Comparison of ENCODE assay signal across 20 cellular contexts in genomic region chr11:6565325-6565724, GRCh38.
"Had no signal": no experiment of that assay in that cellular context is flagged by ENCODE, and none has a peak within 500 bp of the region (broad histone marks: within the 10 kb centered on the region; RNA-seq: fewer than 3 reads in every experiment).

No MANE protein-coding gene starts in this region.

- H3K27me3 ChIP-seq: dorsolateral prefrontal cortex, hepatocyte, right atrium auricular region, sigmoid colon, upper lobe of left lung, uterus had no signal

- H3K9me3 ChIP-seq: right atrium auricular region, sigmoid colon, upper lobe of left lung, uterus had no signal

- DNase-seq: cortex of kidney; dorsolateral prefrontal cortex; effector CD8-positive, alpha-beta T cell; foreskin melanocyte; head of caudate nucleus; left colon; left ventricle myocardium superior; mesenchymal stem cell; midbrain; sigmoid colon; stimulated activated CD4-positive, alpha-beta T cell treated with anti-CD3 and anti-CD28 coated beads, Interleukin-2, amount 100 ng/mL, for 24 hours; stimulated activated CD4-positive, alpha-beta T cell treated with anti-CD3 and anti-CD28 coated beads, Interleukin-4, amount 100 ng/mL, for 4 hours; stimulated activated naive B cell treated with anti-CD40 and anti-IgM and Interleukin-4, amounts not matched to agents 10 μg/mL and 1 μg/mL and 100 μg/mL, for 72 hours; upper lobe of left lung; uterus had no signal

- H3K4me3 Mint-ChIP-seq: neural crest cell; stimulated activated naive B cell treated with anti-CD40 and anti-IgM and Interleukin-4, amounts not matched to agents 10 μg/mL and 1 μg/mL and 100 μg/mL, for 72 hours had no signal

- H3K27ac Mint-ChIP-seq: stimulated activated naive B cell treated with anti-CD40 and anti-IgM and Interleukin-4, amounts not matched to agents 10 μg/mL and 1 μg/mL and 100 μg/mL, for 72 hours had no signal

- H3K9me3 Mint-ChIP-seq: neural crest cell; stimulated activated naive B cell treated with anti-CD40 and anti-IgM and Interleukin-4, amounts not matched to agents 10 μg/mL and 1 μg/mL and 100 μg/mL, for 72 hours had no signal

- H3K4me1 ChIP-seq: uterus had no signal

- H3K36me3 ChIP-seq: right atrium auricular region, upper lobe of left lung, uterus had no signal

- H2AFZ ChIP-seq: hepatocyte had no signal

- H3K4me2 ChIP-seq: hepatocyte had no signal

- H3K4me1 Mint-ChIP-seq: neural crest cell had no signal

- H3K79me2 ChIP-seq: hepatocyte had no signal

- H3K27ac ChIP-seq: hepatocyte, right atrium auricular region, sigmoid colon, skin epidermis, upper lobe of left lung, uterus had no signal

- H3K27me3 Mint-ChIP-seq: stimulated activated naive B cell treated with anti-CD40 and anti-IgM and Interleukin-4, amounts not matched to agents 10 μg/mL and 1 μg/mL and 100 μg/mL, for 72 hours had no signal

- H3K4me3 ChIP-seq: dorsolateral prefrontal cortex, hepatocyte, lung, right atrium auricular region, sigmoid colon, skin epidermis, upper lobe of left lung, uterus had no signal
